ENCODE assay signal across 9 cellular contexts in the genomic region with DNA sequence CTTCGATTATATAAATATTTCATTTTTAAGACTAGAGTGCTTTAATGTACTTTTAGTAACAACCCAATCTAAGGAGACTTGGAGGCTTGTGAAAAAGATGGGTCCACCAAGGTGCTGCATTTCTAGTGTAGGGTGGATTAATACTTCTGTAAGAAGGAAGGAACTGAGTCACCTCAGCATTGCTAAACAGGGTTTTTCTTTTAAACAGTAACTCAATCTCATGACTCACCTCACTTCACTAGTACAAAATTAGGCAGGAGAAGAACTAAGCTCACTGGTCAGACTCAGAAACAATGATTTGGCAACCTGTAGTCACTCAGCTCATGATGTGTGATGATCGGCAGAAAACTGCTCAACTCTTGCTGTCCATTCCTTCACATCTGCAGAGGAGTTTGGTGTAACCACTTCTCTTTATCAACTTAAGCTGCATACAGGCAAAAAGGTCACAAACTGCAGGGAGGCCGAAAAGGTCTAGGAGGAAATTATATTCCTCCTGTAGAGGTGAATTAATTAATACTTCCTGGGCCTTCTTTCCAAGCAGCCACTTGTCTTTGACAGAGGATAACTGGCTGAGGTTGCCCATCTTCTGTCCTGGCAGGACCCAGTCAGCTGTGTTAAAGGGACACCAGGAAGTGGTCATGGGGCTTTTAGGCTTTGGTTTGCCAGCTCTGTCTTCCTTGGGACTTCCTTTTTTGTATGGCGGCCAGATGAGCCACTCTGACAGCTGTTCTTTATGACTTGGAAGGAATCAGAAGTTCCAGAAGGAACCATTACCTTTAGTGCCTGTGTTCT.
DNase-seq lines count a peak whose midpoint lies in the region; ATAC-seq and TF ChIP-seq lines count a peak whose summit lies in the region.
"Had no signal": no experiment of that assay in that cellular context is flagged by ENCODE, and none has a peak within 500 bp of the region (broad histone marks: within the 10 kb centered on the region; RNA-seq: fewer than 3 reads in every experiment).

No MANE protein-coding gene starts in this region.

- H3K36me3 Mint-ChIP-seq in T-helper 1 cell treated with Interleukin-12 subunit alpha and Interleukin-12 subunit beta and Interleukin-4 antibody, amounts not matched to agents 30 μg/mL and 1 μg/mL, for 36 hours (ENCODE audit: low read depth): peaks cover 25% of the 10 kb centered on the region

- intact Hi-C loops in psoas muscle (cut with DNase I) (no loop called here), esophagus muscularis mucosa (cut with DNase I) (no loop called here)

- H3K27me3 ChIP-seq in DND-41 (ENCODE audit: insufficient read depth, low read length, poor library complexity) (no peaks in the 10 kb centered on the region), psoas muscle (ENCODE audit: insufficient read depth in 3 of 3, low read length in 2 of 3) (peaks cover 0 to 2% (median 0%) of the 10 kb centered on the region in 3 donors), esophagus muscularis mucosa (no peaks in the 10 kb centered on the region)
- no peaks in the 10 kb centered on the region for H3K27me3 ChIP-seq in effector memory CD4-positive, alpha-beta T cell (replicated peaks; ENCODE audit: control insufficient read depth, insufficient read depth, low read length, poor library complexity, severe bottlenecking)

- DNase-seq in DND-41 (no peak), kidney glomerular epithelial cell (lab: John Stamatoyannopoulos, UW) (peak; percentile 85), medulla oblongata (ENCODE audit: extremely low spot score) (no peak), psoas muscle (no peak), esophagus muscularis mucosa (ENCODE audit: extremely low spot score) (no peak)
- no peak for DNase-seq in effector memory CD4-positive, alpha-beta T cell
- DNase-seq: activated B cell treated with CpG ODN at 0.5 μM for 24 hours had no signal

- no peak overlapping the region for H3K4me3 Mint-ChIP-seq in T-helper 1 cell treated with Interleukin-12 subunit alpha and Interleukin-12 subunit beta and Interleukin-4 antibody, amounts not matched to agents 30 μg/mL and 1 μg/mL, for 36 hours
- H3K4me3 Mint-ChIP-seq: activated B cell treated with CpG ODN at 0.5 μM for 24 hours had no signal

- peaks cover 3% of the 10 kb centered on the region for H3K9me3 ChIP-seq in DND-41 (ENCODE audit: insufficient read depth, low read length, severe bottlenecking)
- H3K9me3 ChIP-seq in effector memory CD4-positive, alpha-beta T cell (ENCODE audit: control insufficient read depth, low read length): no peaks in the 10 kb centered on the region
- peaks cover 4% of the 10 kb centered on the region for H3K9me3 ChIP-seq in psoas muscle
- H3K9me3 ChIP-seq in esophagus muscularis mucosa: peaks cover 0 to 7% (median 0%) of the 10 kb centered on the region in 4 donors

- H3K9me3 Mint-ChIP-seq in T-helper 1 cell treated with Interleukin-12 subunit alpha and Interleukin-12 subunit beta and Interleukin-4 antibody, amounts not matched to agents 30 μg/mL and 1 μg/mL, for 36 hours: peaks cover 31% of the 10 kb centered on the region

- H3K4me2 ChIP-seq in DND-41 (ENCODE audit: insufficient read depth, low read length): no peak overlapping the region

- H3K27ac Mint-ChIP-seq in T-helper 1 cell treated with Interleukin-12 subunit alpha and Interleukin-12 subunit beta and Interleukin-4 antibody, amounts not matched to agents 30 μg/mL and 1 μg/mL, for 36 hours: peak overlapping the region; percentile 76
- H3K27ac Mint-ChIP-seq: activated B cell treated with CpG ODN at 0.5 μM for 24 hours had no signal

- no peak for TF ChIP-seq EP300 in esophagus muscularis mucosa (IDR thresholded peaks at IDR 0.05)

- no peaks in the 10 kb centered on the region for H3K79me2 ChIP-seq in DND-41 (ENCODE audit: insufficient read depth, low read length)

- peaks cover 44% of the 10 kb centered on the region for H3K4me1 Mint-ChIP-seq in T-helper 1 cell treated with Interleukin-12 subunit alpha and Interleukin-12 subunit beta and Interleukin-4 antibody, amounts not matched to agents 30 μg/mL and 1 μg/mL, for 36 hours (ENCODE audit: low read depth)
- H3K4me1 Mint-ChIP-seq: activated B cell treated with CpG ODN at 0.5 μM for 24 hours had no signal

- no peaks in the 10 kb centered on the region for H3K36me3 ChIP-seq in DND-41 (ENCODE audit: insufficient read depth, low read length)
- H3K36me3 ChIP-seq in effector memory CD4-positive, alpha-beta T cell (ENCODE audit: control insufficient read depth, insufficient read depth, low read length): no peaks in the 10 kb centered on the region
- H3K36me3 ChIP-seq in psoas muscle (ENCODE audit: insufficient read depth in 1 of 2, low read depth in 1 of 2): no peaks in the 10 kb centered on the region
- H3K36me3 ChIP-seq in esophagus muscularis mucosa: no peaks in the 10 kb centered on the region

- no peak for ATAC-seq in DND-41 (ENCODE audit: insufficient read depth, low read depth)
- peak; percentile 58 for ATAC-seq in HG03139 (IDR thresholded peaks at IDR 0.05; ENCODE audit: unreplicated experiment)
- ATAC-seq in psoas muscle: no peak

- H3K4me3 ChIP-seq in DND-41 (ENCODE audit: low read depth in 1 of 2, low read length in 2 of 2) (no peak overlapping the region), psoas muscle (no peak overlapping the region), esophagus muscularis mucosa (no peak overlapping the region)
- H3K4me3 ChIP-seq in effector memory CD4-positive, alpha-beta T cell (ENCODE audit: insufficient read depth, low read depth, low read length, poor library complexity, severe bottlenecking): no peak overlapping the region

- H3K4me1 ChIP-seq in DND-41 (ENCODE audit: insufficient read depth, low read length): peaks cover 57% of the 10 kb centered on the region
- H3K4me1 ChIP-seq in effector memory CD4-positive, alpha-beta T cell (ENCODE audit: control insufficient read depth, insufficient read depth, low read length, poor library complexity, severe bottlenecking): peaks cover 5% of the 10 kb centered on the region
- H3K4me1 ChIP-seq in psoas muscle: no peaks in the 10 kb centered on the region
- no peaks in the 10 kb centered on the region for H3K4me1 ChIP-seq in esophagus muscularis mucosa

- TF ChIP-seq CTCF in DND-41 (IDR thresholded peaks at IDR 0.05; ENCODE audit: borderline replicate concordance, extremely low read depth, low read length, poor library complexity, severe bottlenecking) (no peak), psoas muscle (IDR thresholded peaks at IDR 0.05) (no peak), esophagus muscularis mucosa (IDR thresholded peaks at IDR 0.05) (no peak)

- peak overlapping the region; percentile 67 for H3K27ac ChIP-seq in DND-41 (ENCODE audit: low read length)
- H3K27ac ChIP-seq in effector memory CD4-positive, alpha-beta T cell (ENCODE audit: insufficient read depth, low read length, poor library complexity, severe bottlenecking): no peak overlapping the region
- no peak overlapping the region for H3K27ac ChIP-seq in psoas muscle
- H3K27ac ChIP-seq in esophagus muscularis mucosa (replicated peaks in 1 of 4): no peak overlapping the region

- 69 to 75% (median 71%) methylated on average over 4 of the region's 4 CpGs for WGBS in psoas muscle, 3 donors
- 82% methylated on average over 4 of the region's 4 CpGs for WGBS in esophagus muscularis mucosa

- H4K20me1 ChIP-seq in DND-41 (ENCODE audit: insufficient read depth, low read length): no peaks in the 10 kb centered on the region

- H2AFZ ChIP-seq in DND-41 (ENCODE audit: low read depth, low read length): peak overlapping the region; percentile 56

- peaks cover 4% of the 10 kb centered on the region for H3K27me3 Mint-ChIP-seq in T-helper 1 cell treated with Interleukin-12 subunit alpha and Interleukin-12 subunit beta and Interleukin-4 antibody, amounts not matched to agents 30 μg/mL and 1 μg/mL, for 36 hours (ENCODE audit: low read depth)

- no peak for TF ChIP-seq POLR2A in esophagus muscularis mucosa (IDR thresholded peaks at IDR 0.05; ENCODE audit: low read depth)

- H3K9ac ChIP-seq in DND-41 (ENCODE audit: low read depth, low read length): no peak overlapping the region
